ENCODE assay signal across 8 cellular contexts in the genomic region with DNA sequence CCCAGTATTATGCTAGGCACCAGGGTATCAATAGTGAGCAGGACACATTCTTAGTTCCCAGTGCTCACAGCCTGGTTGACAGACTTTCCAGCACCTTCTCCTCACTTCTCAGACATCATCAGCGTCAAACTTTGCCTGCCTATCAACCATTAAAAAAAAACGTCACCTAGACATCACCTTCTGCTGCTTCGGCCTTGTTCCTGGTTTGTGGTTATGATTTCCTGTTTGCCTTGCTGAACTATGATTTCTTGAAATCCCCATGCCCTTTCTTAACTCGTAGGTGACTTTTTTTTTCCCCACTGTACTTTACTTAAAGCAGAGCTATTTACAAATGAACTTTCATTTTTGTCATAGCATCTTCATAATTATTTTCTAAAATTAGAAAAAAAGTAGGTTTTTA.
A peak's percentile ranks its signal among the peaks of the same experiment; 100 is the strongest.
DNase-seq lines count a peak whose midpoint lies in the region; ATAC-seq and TF ChIP-seq lines count a peak whose summit lies in the region.

No MANE protein-coding gene starts in this region.

- POLR2A ChIA-PET in HEK293T (lab: Yijun Ruan, JAX), result no interaction called here

- H3K4me3 ChIP-seq in mammary epithelial cell (replicated peaks in 1 of 3; ENCODE audit: insufficient read depth in 1 of 3, low read depth in 2 of 3, low read length in 3 of 3), result no peak overlapping the region
- no peak overlapping the region for H3K4me3 ChIP-seq in breast epithelium

- intact Hi-C loops in mammary epithelial cell (cut with micrococcal nuclease) (no loop called here), breast epithelium (cut with DNase I; ENCODE audit: low total_unique reads) (no loop called here), sciatic nerve (cut with DNase I) (no loop called here)

- in situ Hi-C loops in mammary epithelial cell (cut with MboI; ENCODE audit: low sequenced_read_pairs in 2 of 2), result no loop called here

- H3K9me3 ChIP-seq in mammary epithelial cell (replicated peaks; ENCODE audit: insufficient read depth, low read length) (no peaks in the 10 kb centered on the region), breast epithelium (no peaks in the 10 kb centered on the region)

- no peak overlapping the region for H3K4me2 ChIP-seq in mammary epithelial cell (ENCODE audit: insufficient read depth, low read depth, low read length)

- CTCF ChIA-PET in mammary epithelial cell (lab: Charles Lee; ENCODE audit: low non-redundant PET), result no interaction called here
- CTCF ChIA-PET in HEK293T (lab: Yijun Ruan, JAX), result no interaction called here

- no peaks in the 10 kb centered on the region for H3K79me2 ChIP-seq in mammary epithelial cell (ENCODE audit: insufficient read depth, low read length)

- H3K36me3 ChIP-seq in mammary epithelial cell (ENCODE audit: insufficient read depth, low read length), result no peaks in the 10 kb centered on the region
- no peaks in the 10 kb centered on the region for H3K36me3 ChIP-seq in breast epithelium

- H3K4me1 ChIP-seq in mammary epithelial cell (ENCODE audit: insufficient read depth, low read length), result peaks cover 10% of the 10 kb centered on the region
- no peaks in the 10 kb centered on the region for H3K4me1 ChIP-seq in breast epithelium

- 34% methylated on average over 4 of the region's 4 CpGs for WGBS in mammary epithelial cell (ENCODE audit: low coverage, missing lambda C conversion rate)

- no TSS peak for BruUV-seq in mammary epithelial cell (replicated peaks; lab: Mats Ljungman, UMichigan)

- H3K27me3 ChIP-seq in mammary epithelial cell (ENCODE audit: insufficient read depth, low read length), result no peaks in the 10 kb centered on the region
- H3K27me3 ChIP-seq in breast epithelium, result no peaks in the 10 kb centered on the region

- H2AFZ ChIP-seq in mammary epithelial cell (ENCODE audit: low read depth, low read length), result peak overlapping the region; percentile 28

- no peak overlapping the region for H3K9ac ChIP-seq in mammary epithelial cell (ENCODE audit: insufficient read depth, low read length)

- ATAC-seq in HG03342 (IDR thresholded peaks at IDR 0.05; ENCODE audit: unreplicated experiment) (peak; percentile 89), sciatic nerve (peak; percentile 22)

- TF ChIP-seq POLR2A in breast epithelium (IDR thresholded peaks at IDR 0.05), result no peak

- no peak for TF ChIP-seq CTCF in mammary epithelial cell (conservative IDR thresholded peaks at IDR 0.05 in 1 of 2, IDR thresholded peaks at IDR 0.05 in 1 of 2; ENCODE audit: extremely low read depth in 1 of 2, insufficient read depth in 1 of 2, low read depth in 1 of 2, low read length in 2 of 2)
- no peak for TF ChIP-seq CTCF in breast epithelium (IDR thresholded peaks at IDR 0.05)

- no peaks in the 10 kb centered on the region for H4K20me1 ChIP-seq in mammary epithelial cell (ENCODE audit: insufficient read depth, low read length)

- dilution Hi-C loops in mammary epithelial cell (cut with HindIII; ENCODE audit: low sequenced_read_pairs), result no loop called here

- DNase-seq in mammary epithelial cell (no peak), breast epithelium (ENCODE audit: low spot score in 2 of 2) (no peak), sciatic nerve (ENCODE audit: low spot score) (no peak), HEK293T (ENCODE audit: extremely low spot score) (no peak), NCI-H748 (lab: John Stamatoyannopoulos, UW; ENCODE audit: unreplicated experiment) (no peak), NCI-H1417 treated with DMSO at 0.1 percent for 48 hours (lab: John Stamatoyannopoulos, UW) (no peak)
- DNase-seq in activated CD4-positive, alpha-beta T cell treated with anti-CD3 and anti-CD28 coated beads, Interleukin-2, amount 50 U/mL, for 4 hours, result peak; percentile 29 to 35

- no peak overlapping the region for H3K27ac ChIP-seq in mammary epithelial cell (ENCODE audit: insufficient read depth, low read depth, low read length)
- no peak overlapping the region for H3K27ac ChIP-seq in breast epithelium

TF ChIP-seq in HEK293T, 16 proteins besides CTCF, POLR2A, EP300 and RAD21:
- TF ChIP-seq FOXK2 (IDR thresholded peaks at IDR 0.05), result no peak
- TF ChIP-seq SP1 (IDR thresholded peaks at IDR 0.05), result no peak
- no peak for TF ChIP-seq TARDBP (IDR thresholded peaks at IDR 0.05)
- no peak for TF ChIP-seq LEF1 (IDR thresholded peaks at IDR 0.05; ENCODE audit: borderline replicate concordance)
- no peak for TF ChIP-seq PKNOX1 (IDR thresholded peaks at IDR 0.05)
- TF ChIP-seq ELF4 (IDR thresholded peaks at IDR 0.05), result no peak
- no peak for TF ChIP-seq CTBP1 (IDR thresholded peaks at IDR 0.05; ENCODE audit: borderline replicate concordance)
- no peak for TF ChIP-seq BHLHE40 (IDR thresholded peaks at IDR 0.05; ENCODE audit: borderline replicate concordance)
- TF ChIP-seq HDGF (IDR thresholded peaks at IDR 0.05; ENCODE audit: borderline replicate concordance), result no peak
- no peak for TF ChIP-seq NFRKB (IDR thresholded peaks at IDR 0.05)
- TF ChIP-seq FOXA1 (IDR thresholded peaks at IDR 0.05), result no peak
- no peak for TF ChIP-seq SUZ12 (IDR thresholded peaks at IDR 0.05)
- TF ChIP-seq ARNT (IDR thresholded peaks at IDR 0.05), result no peak
- TF ChIP-seq ZNF384 (IDR thresholded peaks at IDR 0.05), result no peak
- no peak for TF ChIP-seq L3MBTL2 (conservative IDR thresholded peaks at IDR 0.05)

Comparison
In these comparisons a context has a peak if more than half of its experiments do, and no peak if none do; other contexts are left out.
1. DNase-seq: peak in activated CD4-positive, alpha-beta T cell treated with anti-CD3 and anti-CD28 coated beads, Interleukin-2, amount 50 U/mL, for 4 hours (2 of 2); none in mammary epithelial cell (single experiment), breast epithelium (0 of 2), sciatic nerve (single experiment), HEK293T (single experiment), NCI-H748 (single experiment) and NCI-H1417 treated with DMSO at 0.1 percent for 48 hours (single experiment).